In the genomic region with DNA sequence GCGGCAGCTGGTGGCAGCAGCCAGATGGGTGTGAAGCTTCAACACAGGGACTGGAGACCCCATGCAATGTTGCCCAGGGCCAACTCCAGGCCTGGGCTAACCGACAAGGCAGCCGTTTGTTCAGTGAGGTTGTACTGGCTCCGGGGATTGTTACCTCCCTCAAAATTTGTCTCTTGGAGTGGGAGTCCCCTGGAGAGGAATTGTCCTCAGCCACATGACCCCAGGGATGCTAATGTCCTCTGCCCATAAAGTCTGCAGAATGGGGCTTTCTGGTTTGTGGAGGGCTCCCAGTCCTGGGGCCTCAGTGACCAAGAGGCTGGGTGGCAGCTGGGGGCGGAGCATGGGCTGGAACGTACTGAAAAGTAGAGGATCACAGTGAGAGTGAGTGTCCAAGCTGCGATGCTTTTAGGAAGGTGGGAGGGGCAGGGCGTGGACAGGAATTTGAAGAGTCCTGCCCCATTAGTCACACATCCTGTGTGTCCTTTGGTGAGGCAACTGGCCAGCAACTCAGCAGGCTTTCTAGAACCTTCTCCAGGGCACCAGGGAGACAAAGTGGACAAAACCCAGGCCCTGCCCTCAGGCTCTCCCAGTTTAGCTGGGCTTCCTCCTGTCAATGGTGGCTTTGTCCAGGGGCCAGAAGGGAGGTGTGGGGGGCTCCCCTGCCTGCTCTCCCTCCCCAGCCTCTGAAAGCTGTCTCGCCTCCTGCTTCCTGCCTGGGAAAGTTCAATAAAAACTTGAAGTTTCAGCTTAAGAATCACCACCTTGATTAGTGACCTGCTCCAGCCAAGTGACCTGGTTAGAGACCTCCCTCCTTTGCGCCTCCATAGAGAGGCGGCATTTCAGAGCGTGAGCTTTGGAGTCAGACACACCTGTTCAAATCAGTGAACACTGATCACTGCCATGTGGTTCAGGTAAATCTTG, we compare ENCODE assay signal across 15 cellular contexts.
A peak's percentile ranks its signal among the peaks of the same experiment; 100 is the strongest.
DNase-seq lines count a peak whose midpoint lies in the region; TF ChIP-seq lines count a peak whose summit lies in the region.
"Had no signal": no experiment of that assay in that cellular context is flagged by ENCODE, and none has a peak within 500 bp of the region (broad histone marks: within the 10 kb centered on the region; RNA-seq: fewer than 3 reads in every experiment).

No MANE protein-coding gene starts in this region.

- H3K23ac ChIP-seq in neuronal stem cell (ENCODE audit: low read depth, low read length, poor library complexity): no peak overlapping the region

- H2BK5ac ChIP-seq in neuronal stem cell (ENCODE audit: low read length): no peak overlapping the region

- no peak overlapping the region for H3K4me2 ChIP-seq in neuronal stem cell (ENCODE audit: insufficient read depth, low read length, poor library complexity, severe bottlenecking)

- H3K9ac ChIP-seq in endodermal cell (ENCODE audit: extremely low read depth, low read length, poor library complexity, severe bottlenecking) (no peak overlapping the region), neuronal stem cell (ENCODE audit: low read depth, low read length, poor library complexity) (no peak overlapping the region)

- TF ChIP-seq CTCF in endodermal cell (conservative IDR thresholded peaks at IDR 0.05): no peak

- H3K4me1 ChIP-seq in endodermal cell (ENCODE audit: control insufficient read depth, insufficient read depth, low read length): peaks cover 5% of the 10 kb centered on the region
- peaks cover 0 to 2% of the 10 kb centered on the region in 2 donors for H3K4me1 ChIP-seq in neuronal stem cell (ENCODE audit: control insufficient read depth in 2 of 2, insufficient read depth in 1 of 2, low read depth in 1 of 2, low read length in 2 of 2)
- H3K4me1 ChIP-seq: gastroesophageal sphincter had no signal

- peaks cover 27% of the 10 kb centered on the region for H3K9me3 Mint-ChIP-seq in endodermal cell

- H3K27ac ChIP-seq in endodermal cell (ENCODE audit: low read depth, low read length): no peak overlapping the region
- no peak overlapping the region for H3K27ac ChIP-seq in neuronal stem cell (replicated peaks; ENCODE audit: low read length)
- H3K27ac ChIP-seq: gastroesophageal sphincter had no signal

- H3K36me3 Mint-ChIP-seq in endodermal cell (ENCODE audit: low read depth): peaks cover 3% of the 10 kb centered on the region

- WGBS in endodermal cell (ENCODE audit: insufficient coverage in 1 of 2, insufficient read length in 1 of 2), 2 experiments: 92% methylated on average over 9 to 12 of the region's 12 CpGs
- no CpG with 5 or more reads among the region's 12 CpGs for WGBS in neuronal stem cell (ENCODE audit: extremely low coverage in 2 of 2, insufficient read length in 2 of 2, insufficient replicate concordance in 1 of 2), 2 donors

- H3K4me1 Mint-ChIP-seq in endodermal cell: peaks cover 10% of the 10 kb centered on the region

- H4K8ac ChIP-seq in neuronal stem cell (ENCODE audit: low read depth, low read length): no peak overlapping the region

- H3K4ac ChIP-seq in neuronal stem cell (ENCODE audit: low read length): no peak overlapping the region

- peak overlapping the region; percentile 76 for H2BK12ac ChIP-seq in neuronal stem cell (ENCODE audit: low read length)

- H2BK15ac ChIP-seq in neuronal stem cell (ENCODE audit: low read length): peak overlapping the region; percentile 41

- H3K36me3 ChIP-seq in endodermal cell (ENCODE audit: control insufficient read depth, insufficient read depth, low read length) (no peaks in the 10 kb centered on the region), neuronal stem cell (replicated peaks in 1 of 2; ENCODE audit: control insufficient read depth in 2 of 2, insufficient read depth in 2 of 2, low read length in 2 of 2) (no peaks in the 10 kb centered on the region)
- H3K36me3 ChIP-seq: gastroesophageal sphincter had no signal

- no peak overlapping the region for H3K14ac ChIP-seq in neuronal stem cell (ENCODE audit: low read length)

- no peak overlapping the region for H4K91ac ChIP-seq in neuronal stem cell (ENCODE audit: low read depth, low read length, poor library complexity)

- H3K27ac Mint-ChIP-seq in endodermal cell: no peak overlapping the region
- H3K27ac Mint-ChIP-seq: CD4-positive, alpha-beta T cell had no signal

- H3K4me3 ChIP-seq in endodermal cell (ENCODE audit: low read length) (no peak overlapping the region), neuronal stem cell (ENCODE audit: low read length in 2 of 2) (no peak overlapping the region)
- H3K4me3 ChIP-seq: gastroesophageal sphincter had no signal

- H3K27me3 ChIP-seq in endodermal cell (ENCODE audit: control insufficient read depth, insufficient read depth, low read length, poor library complexity, severe bottlenecking) (no peaks in the 10 kb centered on the region), neuronal stem cell (ENCODE audit: control insufficient read depth in 3 of 3, insufficient read depth in 3 of 3, low read depth in 1 of 3, low read length in 3 of 3) (no peaks in the 10 kb centered on the region)

- no peak overlapping the region for H2AK5ac ChIP-seq in neuronal stem cell (ENCODE audit: low read depth, low read length)

- H3K18ac ChIP-seq in neuronal stem cell (ENCODE audit: low read length): peak overlapping the region; percentile 62

- H3K4me3 Mint-ChIP-seq in endodermal cell: no peak overlapping the region
- H3K4me3 Mint-ChIP-seq: CD4-positive, alpha-beta T cell had no signal

- H3K79me1 ChIP-seq in neuronal stem cell (ENCODE audit: low read depth, low read length): no peaks in the 10 kb centered on the region

- peaks cover 42% of the 10 kb centered on the region for H3K27me3 Mint-ChIP-seq in endodermal cell (ENCODE audit: insufficient read depth)

- H3K9me3 ChIP-seq in endodermal cell (ENCODE audit: control insufficient read depth, low read length) (peaks cover 23% of the 10 kb centered on the region), neuronal stem cell (replicated peaks in 1 of 2; ENCODE audit: control insufficient read depth in 2 of 2, insufficient read depth in 1 of 2, low read depth in 1 of 2, low read length in 2 of 2) (peaks cover 0 to 3% of the 10 kb centered on the region in 2 donors)

- H2BK120ac ChIP-seq in neuronal stem cell (ENCODE audit: low read depth, low read length): no peak overlapping the region

- no peak overlapping the region for H2AFZ ChIP-seq in neuronal stem cell (ENCODE audit: low read length)

- DNase-seq in EH (ENCODE audit: low read depth): peak; percentile 93
- peak; percentile 46 for DNase-seq in endodermal cell
- DNase-seq in neuronal stem cell (ENCODE audit: low spot score): no peak
- DNase-seq in Ammon's horn (ENCODE audit: low spot score): no peak
- no peak for DNase-seq in NCI-H2081 (lab: John Stamatoyannopoulos, UW)
- no peak for DNase-seq in NCI-H2081 treated with DMSO at 0.1 percent for 48 hours (lab: John Stamatoyannopoulos, UW)
- no peak for DNase-seq in NCI-H1105 (lab: John Stamatoyannopoulos, UW)
- DNase-seq: activated CD4-positive, CD25-positive, alpha-beta regulatory T cell treated with anti-CD3 and anti-CD28 coated beads, Interleukin-2, amount 50 U/mL, for 72 hours; CD4-positive, alpha-beta T cell; kidney glomerular epithelial cell; NCI-H1092 treated with DMSO at 0.1 percent for 48 hours; NCI-H2227 treated with DMSO at 0.1 percent for 48 hours; stimulated activated CD4-positive, alpha-beta T cell treated with anti-CD3 and anti-CD28 coated beads, Interleukin-4, amount 100 ng/mL, for 1 hour had no signal

TF ChIP-seq in PFSK-1, 5 proteins besides CTCF, POLR2A, EP300 and RAD21:
- peak; percentile 22 for TF ChIP-seq FOXP2 (optimal IDR thresholded peaks at IDR 0.05; ENCODE audit: borderline replicate concordance, extremely low read depth, extremely low read length, insufficient read depth)
- no peak; the same call in 1 of the 2 replicates for TF ChIP-seq POLR2AphosphoS5 (IDR thresholded peaks at IDR 0.05; ENCODE audit: low read depth, low read length)

Comparison
In these comparisons a context has a peak if more than half of its experiments do, and no peak if none do; other contexts are left out.
1. DNase-seq: peak in EH (single experiment) and endodermal cell (single experiment); none in neuronal stem cell (single experiment), Ammon's horn (single experiment), NCI-H2081 (0 of 2), NCI-H2081 treated with DMSO at 0.1 percent for 48 hours (single experiment) and NCI-H1105 (single experiment).